1 cellular context compared by ENCODE assay signal in the genomic region with DNA sequence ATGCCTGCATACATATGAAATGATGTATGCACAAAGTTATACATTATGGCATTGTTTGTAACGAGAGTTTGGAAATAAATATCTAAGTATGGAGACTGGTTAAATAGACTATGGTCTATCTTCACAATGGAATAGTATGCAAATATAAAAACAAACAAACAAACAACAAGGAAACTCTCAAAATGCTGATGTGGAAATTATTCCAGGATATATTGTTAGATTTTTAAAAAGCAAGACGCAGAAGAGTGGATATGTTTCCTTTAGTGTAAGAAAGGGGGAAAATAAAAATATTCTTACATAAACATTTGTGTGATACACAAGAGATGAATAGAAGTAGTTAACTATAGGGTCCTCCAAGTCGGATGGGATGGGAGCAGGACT.
TF ChIP-seq lines count a peak whose summit lies in the region.

No MANE protein-coding gene starts in this region.

TF ChIP-seq in K562, 482 proteins besides CTCF, POLR2A, EP300 and RAD21 (continued from another document and continues in another):
- TF ChIP-seq MGA (IDR thresholded peaks at IDR 0.05), result no peak
- TF ChIP-seq DEAF1 (CRISPR knock-in tag; IDR thresholded peaks at IDR 0.05), result no peak
- no peak for TF ChIP-seq HIVEP1 (CRISPR knock-in tag; IDR thresholded peaks at IDR 0.05)
- TF ChIP-seq ZBTB9 (CRISPR knock-in tag; IDR thresholded peaks at IDR 0.05), result no peak
- TF ChIP-seq THAP12 (CRISPR knock-in tag; IDR thresholded peaks at IDR 0.05), result no peak
- no peak for TF ChIP-seq ZNF133 (CRISPR knock-in tag; IDR thresholded peaks at IDR 0.05)
- no peak for TF ChIP-seq MAX (CRISPR knock-in tag; IDR thresholded peaks at IDR 0.05)
- no peak for TF ChIP-seq DACH1 (IDR thresholded peaks at IDR 0.05; ENCODE audit: partially characterized antibody)
- TF ChIP-seq SMARCA5 (IDR thresholded peaks at IDR 0.05), result no peak
- no peak for TF ChIP-seq ZZZ3 (IDR thresholded peaks at IDR 0.05)
- TF ChIP-seq ZNF444 (CRISPR knock-in tag; IDR thresholded peaks at IDR 0.05), result no peak
- no peak for TF ChIP-seq ZNF324 (CRISPR knock-in tag; IDR thresholded peaks at IDR 0.05)
- no peak for TF ChIP-seq ZBED1 (IDR thresholded peaks at IDR 0.05)
- no peak for TF ChIP-seq ARID3A (IDR thresholded peaks at IDR 0.05; ENCODE audit: borderline replicate concordance, low read depth, low read length)
- TF ChIP-seq, protein P1, sequence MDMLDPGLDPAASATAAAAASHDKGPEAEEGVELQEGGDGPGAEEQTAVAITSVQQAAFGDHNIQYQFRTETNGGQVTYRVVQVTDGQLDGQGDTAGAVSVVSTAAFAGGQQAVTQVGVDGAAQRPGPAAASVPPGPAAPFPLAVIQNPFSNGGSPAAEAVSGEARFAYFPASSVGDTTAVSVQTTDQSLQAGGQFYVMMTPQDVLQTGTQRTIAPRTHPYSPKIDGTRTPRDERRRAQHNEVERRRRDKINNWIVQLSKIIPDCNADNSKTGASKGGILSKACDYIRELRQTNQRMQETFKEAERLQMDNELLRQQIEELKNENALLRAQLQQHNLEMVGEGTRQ (CRISPR knock-in tag; IDR thresholded peaks at IDR 0.05), result no peak
- TF ChIP-seq ZNF561 (CRISPR knock-in tag; conservative IDR thresholded peaks at IDR 0.05), result no peak
- no peak for TF ChIP-seq ZBTB1 (CRISPR knock-in tag; IDR thresholded peaks at IDR 0.05; ENCODE audit: borderline replicate concordance, low read depth)
- TF ChIP-seq POLR2B (IDR thresholded peaks at IDR 0.05; ENCODE audit: low read depth, partially characterized antibody), result no peak
- TF ChIP-seq RCOR1 (IDR thresholded peaks at IDR 0.05; ENCODE audit: borderline replicate concordance in 1 of 2, low read depth in 2 of 2, low read length in 2 of 2), result no peak
- TF ChIP-seq ZNF197 (CRISPR knock-in tag; IDR thresholded peaks at IDR 0.05; ENCODE audit: low read depth), result no peak
- peak; percentile 94 for TF ChIP-seq ZNF316 (IDR thresholded peaks at IDR 0.05)
- no peak for TF ChIP-seq ATF7 (IDR thresholded peaks at IDR 0.05)
- TF ChIP-seq, protein P2, sequence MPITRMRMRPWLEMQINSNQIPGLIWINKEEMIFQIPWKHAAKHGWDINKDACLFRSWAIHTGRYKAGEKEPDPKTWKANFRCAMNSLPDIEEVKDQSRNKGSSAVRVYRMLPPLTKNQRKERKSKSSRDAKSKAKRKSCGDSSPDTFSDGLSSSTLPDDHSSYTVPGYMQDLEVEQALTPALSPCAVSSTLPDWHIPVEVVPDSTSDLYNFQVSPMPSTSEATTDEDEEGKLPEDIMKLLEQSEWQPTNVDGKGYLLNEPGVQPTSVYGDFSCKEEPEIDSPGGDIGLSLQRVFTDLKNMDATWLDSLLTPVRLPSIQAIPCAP (CRISPR knock-in tag; IDR thresholded peaks at IDR 0.05; ENCODE audit: borderline replicate concordance), result no peak
- 0 out of 2 replicates have a peak, but pooled peaks have one; percentile 30 for TF ChIP-seq ZNF311 (CRISPR knock-in tag; IDR thresholded peaks at IDR 0.05)
- TF ChIP-seq ZNF134 (CRISPR knock-in tag; conservative IDR thresholded peaks at IDR 0.05), result 0 out of 2 replicates have a peak, but pooled peaks have one; percentile 24
- TF ChIP-seq ZNF707 (CRISPR knock-in tag; conservative IDR thresholded peaks at IDR 0.05), result no peak
